15 cellular contexts compared by ENCODE assay signal in the genomic region with DNA sequence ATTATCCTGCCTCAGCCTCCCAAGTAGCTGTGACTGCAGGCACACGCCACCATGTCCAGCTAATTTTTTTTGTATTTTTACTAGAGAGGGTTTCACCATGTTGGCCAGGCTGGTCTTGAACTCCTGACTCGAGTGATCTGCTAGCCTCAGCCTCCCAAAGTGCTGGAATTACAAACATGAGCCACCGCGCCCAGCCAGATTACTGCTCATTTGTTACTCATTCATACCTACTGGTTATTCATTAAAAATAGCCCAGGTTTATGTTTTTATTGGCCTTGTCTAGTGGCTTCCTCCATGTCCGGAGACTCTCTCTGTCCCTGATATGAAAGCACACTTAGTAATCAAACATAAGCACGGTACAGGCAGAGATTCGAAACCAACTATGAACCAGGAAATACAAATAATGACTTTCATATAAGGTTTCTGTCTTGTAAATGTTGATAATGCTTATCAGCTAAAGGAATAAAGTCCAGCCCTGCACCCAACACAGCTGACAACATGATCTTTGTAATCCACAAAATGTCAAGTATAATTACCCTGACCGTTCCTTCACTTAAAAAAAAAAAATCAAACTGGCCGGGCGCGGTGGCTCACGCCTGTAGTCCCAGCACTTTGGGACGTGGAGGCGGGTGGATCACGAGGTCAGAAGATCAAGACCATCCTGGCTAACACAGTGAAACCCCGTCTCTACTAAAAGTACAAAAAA. TPM values are rescaled to one million over a fixed set of nuclear protein-coding genes. Genes with fewer than 3 reads are reported as not detected.
A peak's percentile ranks its signal among the peaks of the same experiment; 100 is the strongest.
DNase-seq lines count a peak whose midpoint lies in the region; FAIRE-seq and TF ChIP-seq lines count a peak whose summit lies in the region.
"Had no signal": no experiment of that assay in that cellular context is flagged by ENCODE, and none has a peak within 500 bp of the region (broad histone marks: within the 10 kb centered on the region; RNA-seq: fewer than 3 reads in every experiment).

No MANE protein-coding gene starts in this region.

- no peaks in the 10 kb centered on the region for H3K36me3 ChIP-seq in Peyer's patch
- no peaks in the 10 kb centered on the region for H3K36me3 ChIP-seq in endothelial cell of umbilical vein (ENCODE audit: control insufficient read depth in 2 of 2, extremely low read depth in 1 of 2, insufficient read depth in 2 of 2, low read length in 2 of 2)
- H3K36me3 ChIP-seq in neural progenitor cell = no peaks in the 10 kb centered on the region
- H3K36me3 ChIP-seq: SJCRH30, upper lobe of left lung had no signal

- H3K27ac Mint-ChIP-seq in neural progenitor cell = peak overlapping the region; percentile 74
- no peak overlapping the region for H3K27ac Mint-ChIP-seq in activated CD4-positive, alpha-beta memory T cell treated with anti-CD3 and anti-CD28 coated beads, Interleukin-2, amount 10 ng/mL, durations not matched to agents 7 days and 5 days
- H3K27ac Mint-ChIP-seq: activated naive CD4-positive, alpha-beta T cell treated with anti-CD3 and anti-CD28 coated beads, Interleukin-2, amount 50 U/mL, for 24 hours; dendritic cell treated with granulocyte-macrophage colony-stimulating factor and Interleukin-4, amounts not matched to agents 40 ng/mL and 50 ng/mL, for 4 days had no signal

- H3K79me2 ChIP-seq in endothelial cell of umbilical vein (ENCODE audit: control insufficient read depth, insufficient read depth, low read length) (no peaks in the 10 kb centered on the region), neural progenitor cell (ENCODE audit: low read depth) (no peaks in the 10 kb centered on the region)

- POLR2A ChIA-PET in endothelial cell of umbilical vein (lab: Charles Lee) = no interaction called here
- POLR2A ChIA-PET in activated CD4-positive, alpha-beta memory T cell treated with anti-CD3 and anti-CD28 coated beads, Interleukin-2, amount 10 ng/mL, durations not matched to agents 7 days and 5 days (lab: Charles Lee) = no interaction called here

- peaks cover 6% of the 10 kb centered on the region for H3K27me3 Mint-ChIP-seq in neural progenitor cell (ENCODE audit: insufficient read depth, low read depth)
- peaks cover 7% of the 10 kb centered on the region for H3K27me3 Mint-ChIP-seq in activated CD4-positive, alpha-beta memory T cell treated with anti-CD3 and anti-CD28 coated beads, Interleukin-2, amount 10 ng/mL, durations not matched to agents 7 days and 5 days
- H3K27me3 Mint-ChIP-seq: activated naive CD4-positive, alpha-beta T cell treated with anti-CD3 and anti-CD28 coated beads, Interleukin-2, amount 50 U/mL, for 24 hours had no signal

- H3K9me3 ChIP-seq in Peyer's patch = no peaks in the 10 kb centered on the region
- H3K9me3 ChIP-seq in endothelial cell of umbilical vein (replicated peaks; ENCODE audit: control insufficient read depth, insufficient read depth, low read length) = no peaks in the 10 kb centered on the region
- H3K9me3 ChIP-seq in neural progenitor cell (ENCODE audit: low read depth) = no peaks in the 10 kb centered on the region
- H3K9me3 ChIP-seq: SJCRH30, upper lobe of left lung had no signal

- H3K4me3 ChIP-seq in Peyer's patch = no peak overlapping the region
- H3K4me3 ChIP-seq in endothelial cell of umbilical vein (replicated peaks in 1 of 3; ENCODE audit: insufficient read depth in 1 of 3, low read depth in 1 of 3, low read length in 3 of 3) = no peak overlapping the region
- H3K4me3 ChIP-seq in neural progenitor cell = no peak overlapping the region
- H3K4me3 ChIP-seq: SJCRH30, upper lobe of left lung had no signal

- H3K9me3 Mint-ChIP-seq in neural progenitor cell = peaks cover 4% of the 10 kb centered on the region
- H3K9me3 Mint-ChIP-seq in activated CD4-positive, alpha-beta memory T cell treated with anti-CD3 and anti-CD28 coated beads, Interleukin-2, amount 10 ng/mL, durations not matched to agents 7 days and 5 days = no peaks in the 10 kb centered on the region
- H3K9me3 Mint-ChIP-seq: activated naive CD4-positive, alpha-beta T cell treated with anti-CD3 and anti-CD28 coated beads, Interleukin-2, amount 50 U/mL, for 24 hours; dendritic cell treated with granulocyte-macrophage colony-stimulating factor and Interleukin-4, amounts not matched to agents 40 ng/mL and 50 ng/mL, for 4 days had no signal

- H4K20me1 ChIP-seq in endothelial cell of umbilical vein (replicated peaks; ENCODE audit: control insufficient read depth, extremely low read depth, insufficient read depth, low read length) (no peaks in the 10 kb centered on the region), neural progenitor cell (ENCODE audit: low read depth) (no peaks in the 10 kb centered on the region)

- H3K36me3 Mint-ChIP-seq in neural progenitor cell = no peaks in the 10 kb centered on the region
- no peaks in the 10 kb centered on the region for H3K36me3 Mint-ChIP-seq in activated CD4-positive, alpha-beta memory T cell treated with anti-CD3 and anti-CD28 coated beads, Interleukin-2, amount 10 ng/mL, durations not matched to agents 7 days and 5 days (ENCODE audit: low read depth)
- H3K36me3 Mint-ChIP-seq: activated naive CD4-positive, alpha-beta T cell treated with anti-CD3 and anti-CD28 coated beads, Interleukin-2, amount 50 U/mL, for 24 hours had no signal

- H3K9ac ChIP-seq in endothelial cell of umbilical vein (replicated peaks; ENCODE audit: extremely low read depth, insufficient read depth, low read length) (peak overlapping the region; percentile 6), neural progenitor cell (no peak overlapping the region)

- H3K27me3 ChIP-seq in Peyer's patch = no peaks in the 10 kb centered on the region
- peaks cover 0 to 3% of the 10 kb centered on the region in 2 experiments for H3K27me3 ChIP-seq in endothelial cell of umbilical vein (ENCODE audit: control insufficient read depth in 2 of 2, insufficient read depth in 2 of 2, low read length in 2 of 2)
- no peaks in the 10 kb centered on the region for H3K27me3 ChIP-seq in neural progenitor cell
- H3K27me3 ChIP-seq: SJCRH30, upper lobe of left lung had no signal

- H3K4me1 ChIP-seq in Peyer's patch (peaks cover 0 to 24% (median 0%) of the 10 kb centered on the region in 4 donors), endothelial cell of umbilical vein (ENCODE audit: control insufficient read depth, extremely low read depth, insufficient read depth, low read length) (peaks cover 2% of the 10 kb centered on the region), neural progenitor cell (peaks cover 22% of the 10 kb centered on the region)
- H3K4me1 ChIP-seq: SJCRH30, upper lobe of left lung had no signal

- intact Hi-C loops in endothelial cell of umbilical vein (cut with micrococcal nuclease) = no loop called here

- no peak for TF ChIP-seq POLR2A in Peyer's patch (IDR thresholded peaks at IDR 0.05)
- no peak for TF ChIP-seq POLR2A in endothelial cell of umbilical vein (IDR thresholded peaks at IDR 0.05; ENCODE audit: low read depth, low read length)

- H3K4me2 ChIP-seq in endothelial cell of umbilical vein (ENCODE audit: insufficient read depth, low read length) (peak overlapping the region; percentile 56), neural progenitor cell (no peak overlapping the region)

- peaks cover 24% of the 10 kb centered on the region for H3F3A ChIP-seq in neural progenitor cell (ENCODE audit: low read depth)

- TF ChIP-seq CTCF in C4-2B (conservative IDR thresholded peaks at IDR 0.05) (no peak), Peyer's patch (IDR thresholded peaks at IDR 0.05) (peak in 1 of 6 experiments; percentile 0), endothelial cell of umbilical vein (IDR thresholded peaks at IDR 0.05; ENCODE audit: extremely low read depth in 1 of 2, insufficient read depth in 1 of 2, low read depth in 1 of 2, low read length in 2 of 2) (no peak), neural progenitor cell (IDR thresholded peaks at IDR 0.05) (no peak)

- dilution Hi-C loops in endothelial cell of umbilical vein (cut with MboI; ENCODE audit: extremely low pct_ligation_motif_present, low sequenced_read_pairs) = no loop called here

- DNase-seq in Peyer's patch = peak in 2 of 3 donors; percentile 80 to 82
- DNase-seq in endothelial cell of umbilical vein (ENCODE audit: low read depth, low spot score) = peak; percentile 60
- DNase-seq in neural progenitor cell (ENCODE audit: low spot score) = no peak
- DNase-seq in stimulated activated CD4-positive, alpha-beta T cell treated with anti-CD3 and anti-CD28 coated beads, Interleukin-12 subunit alpha, Interleukin-12 subunit beta, amount 100 ng/mL, for 4 hours = no peak
- no peak for DNase-seq in KG1 (lab: John Stamatoyannopoulos, UW)
- DNase-seq in activated CD4-positive, alpha-beta T cell treated with anti-CD3 and anti-CD28 coated beads, Interleukin-2, amount 50 U/mL, for 1 hour = no peak
- DNase-seq in activated CD4-positive, alpha-beta memory T cell treated with anti-CD3 and anti-CD28 coated beads, Interleukin-2, amount 10 ng/mL, durations not matched to agents 7 days and 5 days = no peak
- DNase-seq: DMS 273 treated with DMSO at 0.1 percent for 48 hours, NCI-H1436 treated with DMSO at 0.1 percent for 48 hours, NCI-H748 treated with DMSO at 0.1 percent for 48 hours, SJCRH30, upper lobe of left lung had no signal

- FAIRE-seq in endothelial cell of umbilical vein (lab: Jason Lieb, UNC) = peak; percentile 78

- H3K27ac ChIP-seq in C4-2B (peak overlapping the region; percentile 34; the same call in 1 of the 2 replicates), Peyer's patch (peak overlapping the region in 3 of 4 donors; percentile 49 to 79 (median 71)), endothelial cell of umbilical vein (ENCODE audit: insufficient read depth, low read depth, low read length) (no peak overlapping the region), neural progenitor cell (no peak overlapping the region)
- H3K27ac ChIP-seq: SJCRH30, upper lobe of left lung had no signal

- BruUV-seq in endothelial cell of umbilical vein (replicated peaks; lab: Mats Ljungman, UMichigan) = no TSS peak

- H3K4me3 Mint-ChIP-seq in neural progenitor cell = no peak overlapping the region
- H3K4me3 Mint-ChIP-seq in activated CD4-positive, alpha-beta memory T cell treated with anti-CD3 and anti-CD28 coated beads, Interleukin-2, amount 10 ng/mL, durations not matched to agents 7 days and 5 days = no peak overlapping the region
- H3K4me3 Mint-ChIP-seq: activated naive CD4-positive, alpha-beta T cell treated with anti-CD3 and anti-CD28 coated beads, Interleukin-2, amount 50 U/mL, for 24 hours; dendritic cell treated with granulocyte-macrophage colony-stimulating factor and Interleukin-4, amounts not matched to agents 40 ng/mL and 50 ng/mL, for 4 days had no signal

- CTCF ChIA-PET in endothelial cell of umbilical vein (lab: Charles Lee) = interaction anchor here (1.2 kb wide), 1 partner anchor 12 kb away, joined by 5 read pairs; no protein-coding TSS in a partner anchor
- CTCF ChIA-PET in activated CD4-positive, alpha-beta memory T cell treated with anti-CD3 and anti-CD28 coated beads, Interleukin-2, amount 10 ng/mL, durations not matched to agents 7 days and 5 days (lab: Charles Lee) = no interaction called here

- peaks cover 37% of the 10 kb centered on the region for H3K4me1 Mint-ChIP-seq in neural progenitor cell
- no peaks in the 10 kb centered on the region for H3K4me1 Mint-ChIP-seq in activated CD4-positive, alpha-beta memory T cell treated with anti-CD3 and anti-CD28 coated beads, Interleukin-2, amount 10 ng/mL, durations not matched to agents 7 days and 5 days
- H3K4me1 Mint-ChIP-seq: activated naive CD4-positive, alpha-beta T cell treated with anti-CD3 and anti-CD28 coated beads, Interleukin-2, amount 50 U/mL, for 24 hours had no signal

- H3K9me1 ChIP-seq in endothelial cell of umbilical vein (replicated peaks; ENCODE audit: control insufficient read depth, extremely low read depth, insufficient read depth, low read length) = no peaks in the 10 kb centered on the region

- H2AFZ ChIP-seq in endothelial cell of umbilical vein (ENCODE audit: low read depth, low read length) = peak overlapping the region; percentile 42
- H2AFZ ChIP-seq in neural progenitor cell (replicated peaks) = no peak overlapping the region

RNA-seq across cellular contexts. Expression of a gene that starts 50.4 kb away (rescaled TPM):
- total RNA-seq in Peyer's patch = 100 to 1,000 TPM in 3 of 4 donors, 1 to 10 TPM in 1; 5.0 to 198 (median 106) TPM
- 10.7 and 12.2 TPM in 2 replicates for total RNA-seq in endothelial cell of umbilical vein
- polyA plus RNA-seq in endothelial cell of umbilical vein = 2.2 and 3.2 TPM in 2 replicates
- polyA plus RNA-seq in endothelial cell of umbilical vein (2011; cell fraction: cytosol; rRNA removed) = 1.8 and 2.4 TPM in 2 replicates
- 1.4 and 1.7 TPM in 2 replicates for polyA plus RNA-seq in endothelial cell of umbilical vein (2011; cell fraction: nucleus; rRNA removed)
- 6.4 and 10.0 TPM in 2 replicates for polyA plus RNA-seq in endothelial cell of umbilical vein (2012)
- 4.5 and 8.7 TPM in 2 replicates for polyA minus RNA-seq in endothelial cell of umbilical vein
- polyA minus RNA-seq in endothelial cell of umbilical vein (2011; cell fraction: cytosol; rRNA and poly(A)+ RNA removed) = 27.5 TPM
- 5.5 and 6.2 TPM in 2 replicates for polyA minus RNA-seq in endothelial cell of umbilical vein (2011; cell fraction: nucleus; rRNA and poly(A)+ RNA removed)
- 183 and 226 TPM in 2 replicates for total RNA-seq in neural progenitor cell (ENCODE audit: low replicate concordance)
- under 1 TPM; 0.55 to 0.65 TPM for total RNA-seq in activated CD4-positive, alpha-beta memory T cell treated with anti-CD3 and anti-CD28 coated beads, Interleukin-2, amount 10 ng/mL, durations not matched to agents 7 days and 5 days

Comparison
In these comparisons a context has a peak if more than half of its experiments do, and no peak if none do; other contexts are left out.
1. H3K27ac ChIP-seq: peak in C4-2B (single experiment) and Peyer's patch (3 of 4); none in endothelial cell of umbilical vein (single experiment) and neural progenitor cell (single experiment).
2. DNase-seq: peak in Peyer's patch (2 of 3) and endothelial cell of umbilical vein (single experiment); none in neural progenitor cell (single experiment), stimulated activated CD4-positive, alpha-beta T cell treated with anti-CD3 and anti-CD28 coated beads, Interleukin-12 subunit alpha, Interleukin-12 subunit beta, amount 100 ng/mL, for 4 hours (single experiment), KG1 (single experiment), activated CD4-positive, alpha-beta T cell treated with anti-CD3 and anti-CD28 coated beads, Interleukin-2, amount 50 U/mL, for 1 hour (single experiment) and activated CD4-positive, alpha-beta memory T cell treated with anti-CD3 and anti-CD28 coated beads, Interleukin-2, amount 10 ng/mL, durations not matched to agents 7 days and 5 days (single experiment).